2 cellular contexts compared by ENCODE assay signal in the genomic region with DNA sequence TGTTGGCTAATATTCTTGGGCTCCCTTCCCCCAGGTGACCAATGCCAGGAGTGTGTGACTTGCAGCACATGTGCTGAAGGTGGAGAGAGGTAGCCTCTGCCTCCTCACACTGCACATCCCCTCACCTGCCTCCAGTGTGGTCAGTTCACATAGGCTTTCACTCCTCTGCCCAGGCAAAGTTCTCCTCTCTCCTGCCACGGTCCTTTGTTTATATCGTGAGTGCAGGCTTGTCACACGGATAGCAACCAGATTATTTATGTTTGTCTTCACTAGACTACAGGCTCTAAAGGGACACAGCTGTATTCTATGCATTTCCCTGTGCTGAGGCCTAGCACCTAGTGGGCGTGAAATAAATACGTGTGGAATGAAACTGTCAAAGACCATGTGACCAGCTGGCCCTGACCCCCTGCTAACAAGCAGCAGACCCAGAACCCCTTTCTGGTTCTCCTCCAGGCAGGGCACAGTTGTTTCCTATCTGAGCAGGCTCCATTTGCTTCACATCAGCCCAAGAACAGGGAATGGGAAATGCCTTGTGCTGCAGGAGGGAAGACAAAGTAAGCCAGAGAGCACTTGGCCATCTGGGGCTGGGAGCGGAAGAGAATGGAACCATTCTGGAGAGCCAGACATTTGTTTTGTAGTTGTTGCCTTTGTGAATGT.
TF ChIP-seq lines count a peak whose summit lies in the region.

No MANE protein-coding gene starts in this region.

TF ChIP-seq in IMR-90, 13 proteins besides CTCF, POLR2A, EP300 and RAD21:
- no peak for TF ChIP-seq MAZ (IDR thresholded peaks at IDR 0.05; ENCODE audit: borderline replicate concordance, low read depth, low read length)
- TF ChIP-seq, protein P1, sequence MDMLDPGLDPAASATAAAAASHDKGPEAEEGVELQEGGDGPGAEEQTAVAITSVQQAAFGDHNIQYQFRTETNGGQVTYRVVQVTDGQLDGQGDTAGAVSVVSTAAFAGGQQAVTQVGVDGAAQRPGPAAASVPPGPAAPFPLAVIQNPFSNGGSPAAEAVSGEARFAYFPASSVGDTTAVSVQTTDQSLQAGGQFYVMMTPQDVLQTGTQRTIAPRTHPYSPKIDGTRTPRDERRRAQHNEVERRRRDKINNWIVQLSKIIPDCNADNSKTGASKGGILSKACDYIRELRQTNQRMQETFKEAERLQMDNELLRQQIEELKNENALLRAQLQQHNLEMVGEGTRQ (IDR thresholded peaks at IDR 0.05; ENCODE audit: low read depth, low read length): peak; percentile 25; the same call in 1 of the 2 replicates
TF ChIP-seq in IMR-90: peak in this region for 1.

TF ChIP-seq in endothelial cell of umbilical vein, 7 proteins besides CTCF, POLR2A, EP300 and RAD21:
- TF ChIP-seq, protein P2, sequence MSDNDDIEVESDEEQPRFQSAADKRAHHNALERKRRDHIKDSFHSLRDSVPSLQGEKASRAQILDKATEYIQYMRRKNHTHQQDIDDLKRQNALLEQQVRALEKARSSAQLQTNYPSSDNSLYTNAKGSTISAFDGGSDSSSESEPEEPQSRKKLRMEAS (IDR thresholded peaks at IDR 0.05; ENCODE audit: insufficient read depth, insufficient read length): no peak
- TF ChIP-seq FOS (IDR thresholded peaks at IDR 0.05; ENCODE audit: borderline replicate concordance, insufficient read depth, low read length): no peak
- no peak for TF ChIP-seq MYC (IDR thresholded peaks at IDR 0.05; ENCODE audit: low read depth, low read length)
- TF ChIP-seq GATA2 (IDR thresholded peaks at IDR 0.05; ENCODE audit: insufficient read depth, insufficient read length, low read depth, low read length): no peak
- TF ChIP-seq EZH2 (IDR thresholded peaks at IDR 0.05; ENCODE audit: borderline replicate concordance, low read depth, low read length, severe bottlenecking): no peak
- no peak for TF ChIP-seq POLR2AphosphoS5 (IDR thresholded peaks at IDR 0.05; ENCODE audit: insufficient read depth, low read depth, low read length)
TF ChIP-seq in endothelial cell of umbilical vein: peak in this region for 0.
